ENCODE assay signal across 35 cellular contexts in genomic region chr21:38089763-38090046, GRCh38.
"Had no signal": no experiment of that assay in that cellular context is flagged by ENCODE, and none has a peak within 500 bp of the region (broad histone marks: within the 10 kb centered on the region; RNA-seq: fewer than 3 reads in every experiment).

No MANE protein-coding gene starts in this region.

- H3K4me3 ChIP-seq: MG63 had no signal

- H3K36me3 ChIP-seq: MG63 had no signal

- H3K9me3 ChIP-seq: MG63 had no signal

- DNase-seq: Karpas-422, Kasumi-1, MG63, MM.1S, MV-4-11, NCI-H1048, NCI-H1092, NCI-H1092 treated with DMSO at 0.1 percent for 48 hours, NCI-H1105, NCI-H1105 treated with DMSO at 0.1 percent for 48 hours, NCI-H1417, NCI-H1417 treated with DMSO at 0.1 percent for 48 hours, NCI-H1436, NCI-H1436 treated with DMSO at 0.1 percent for 48 hours, NCI-H146, NCI-H1694 treated with DMSO at 0.1 percent for 48 hours, NCI-H187, NCI-H187 treated with DMSO at 0.1 percent for 48 hours, NCI-H1930, NCI-H2029, NCI-H2029 treated with DMSO at 0.1 percent for 48 hours, NCI-H2081, NCI-H2081 treated with DMSO at 0.1 percent for 48 hours, NCI-H2107, NCI-H2171, NCI-H2171 treated with DMSO at 0.1 percent for 48 hours, NCI-H2227 treated with DMSO at 0.1 percent for 48 hours, NCI-H226, NCI-H345, NCI-H446, NCI-H446 treated with DMSO at 0.1 percent for 48 hours, NCI-H510A, NCI-H510A treated with DMSO at 0.1 percent for 48 hours, NCI-H524, NCI-H524 treated with DMSO at 0.1 percent for 48 hours had no signal
